Comparison of ENCODE assay signal across 8 cellular contexts in genomic region chr4:1026115-1026514, GRCh38. TPM values are rescaled to one million over a fixed set of nuclear protein-coding genes. Genes with fewer than 3 reads are reported as not detected.
A peak's percentile ranks its signal among the peaks of the same experiment; 100 is the strongest.
DNase-seq lines count a peak whose midpoint lies in the region; ATAC-seq lines count a peak whose summit lies in the region.

No MANE protein-coding gene starts in this region.

- H3K27me3 ChIP-seq in MG63: no peaks in the 10 kb centered on the region

- intact Hi-C loops in sciatic nerve (cut with DNase I): no loop called here

- ATAC-seq in GM19397 (IDR thresholded peaks at IDR 0.05; ENCODE audit: unreplicated experiment) (peak; percentile 61), sciatic nerve (peak; percentile 29)

- H3K36me3 ChIP-seq in MG63: peaks cover 4% of the 10 kb centered on the region; the same call in 1 of the 2 replicates

- no peak overlapping the region for H3K4me3 ChIP-seq in MG63

- no peaks in the 10 kb centered on the region for H3K9me3 ChIP-seq in MG63

- DNase-seq in COLO668 (lab: John Stamatoyannopoulos, UW; ENCODE audit: unreplicated experiment): peak; percentile 67
- DNase-seq in HT-29 (ENCODE audit: low spot score): peak; percentile 41
- peak; percentile 79 for DNase-seq in activated effector memory CD4-positive, alpha-beta T cell treated with anti-CD3 and anti-CD28 coated beads, Interleukin-2, amount 50 U/mL, for 16 hours
- DNase-seq in sciatic nerve (ENCODE audit: low spot score): no peak
- DNase-seq in LoVo (ENCODE audit: low spot score): no peak
- no peak for DNase-seq in hippocampal formation (lab: John Stamatoyannopoulos, UW)
- no peak for DNase-seq in MG63

RNA-seq across cellular contexts. Expression of gene FGFRL1, which starts 14.7 kb away (rescaled TPM):
- 74.9 and 76.9 TPM in 2 replicates for total RNA-seq in HT-29 (2014; rRNA removed; shearing (Covaris generic))
- 16.6 TPM for total RNA-seq in sciatic nerve
- 41.7 and 59.5 TPM in 2 replicates for total RNA-seq in MG63 (2014; rRNA removed; shearing (Covaris generic); ENCODE audit: low replicate concordance)

RNA-seq across cellular contexts. Expression of gene SLC26A1, which starts 32.9 kb away (rescaled TPM):
- 5.8 and 6.2 TPM in 2 replicates for total RNA-seq in HT-29 (2014; rRNA removed; shearing (Covaris generic))
- 0.45 TPM for total RNA-seq in sciatic nerve
- not detected in 2 replicates for total RNA-seq in MG63 (2014; rRNA removed; shearing (Covaris generic); ENCODE audit: low replicate concordance)

RNA-seq across cellular contexts. Expression of gene IDUA, which starts 39.3 kb away (rescaled TPM):
- 39.7 and 53.5 TPM in 2 replicates for total RNA-seq in HT-29 (2014; rRNA removed; shearing (Covaris generic))
- total RNA-seq in sciatic nerve: 36.7 TPM
- 3.4 and 13.5 TPM in 2 replicates for total RNA-seq in MG63 (2014; rRNA removed; shearing (Covaris generic); ENCODE audit: low replicate concordance)

RNA-seq across cellular contexts. Expression of gene DGKQ, which starts 52.7 kb away (rescaled TPM):
- total RNA-seq in HT-29 (2014; rRNA removed; shearing (Covaris generic)): 46.7 and 50.5 TPM in 2 replicates
- 9.6 TPM for total RNA-seq in sciatic nerve
- total RNA-seq in MG63 (2014; rRNA removed; shearing (Covaris generic); ENCODE audit: low replicate concordance): 6.7 and 7.4 TPM in 2 replicates

Comparison
In these comparisons a context has a peak if more than half of its experiments do, and no peak if none do; other contexts are left out.
1. DNase-seq: peak in COLO668 (single experiment), HT-29 (single experiment) and activated effector memory CD4-positive, alpha-beta T cell treated with anti-CD3 and anti-CD28 coated beads, Interleukin-2, amount 50 U/mL, for 16 hours (single experiment); none in sciatic nerve (single experiment), LoVo (single experiment), hippocampal formation (0 of 2) and MG63 (single experiment).